8 cellular contexts compared by ENCODE assay signal in the genomic region with DNA sequence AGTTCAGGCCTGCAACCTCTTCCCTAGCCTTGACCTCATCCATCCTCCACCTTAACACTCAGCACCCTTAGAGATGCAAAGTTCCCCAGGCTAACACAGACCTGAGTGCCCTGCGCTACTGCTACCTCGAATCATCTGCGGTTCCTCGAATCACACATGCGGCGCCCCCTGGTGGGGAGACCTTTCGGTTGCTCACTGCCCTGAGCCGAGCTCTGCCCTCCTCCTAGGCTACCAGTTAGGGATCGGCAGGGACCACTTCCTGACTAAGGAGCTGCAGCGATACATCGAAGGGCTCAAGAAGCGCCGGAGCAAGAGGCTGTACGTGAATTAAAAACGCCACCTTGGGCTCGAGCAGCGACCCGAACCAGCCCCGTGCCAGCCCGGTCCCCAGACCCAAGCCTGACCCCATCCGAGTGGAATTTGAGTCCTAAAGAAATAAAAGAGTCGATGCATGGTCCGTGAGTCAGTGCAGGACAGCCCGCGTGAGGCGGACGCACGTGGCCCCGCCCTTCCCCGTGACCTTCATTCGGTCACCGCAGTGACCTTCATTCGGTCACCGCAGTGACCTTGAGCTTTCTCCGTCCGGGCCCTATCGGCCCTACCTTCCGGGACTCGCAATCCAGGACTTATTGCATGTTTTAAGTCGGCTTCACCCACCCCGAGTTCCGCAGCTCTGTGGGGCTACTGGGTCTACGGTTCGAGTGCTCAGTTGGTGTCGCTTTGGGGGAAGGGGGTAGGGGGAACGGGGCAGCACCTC. TPM values are rescaled to one million over a fixed set of nuclear protein-coding genes. Genes with fewer than 3 reads are reported as not detected.
A peak's percentile ranks its signal among the peaks of the same experiment; 100 is the strongest.
DNase-seq lines count a peak whose midpoint lies in the region; ATAC-seq and TF ChIP-seq lines count a peak whose summit lies in the region.

No MANE protein-coding gene starts in this region.

- H3K9me3 ChIP-seq in iPS-15b (ENCODE audit: control insufficient read depth, insufficient read depth, low read length) (no peaks in the 10 kb centered on the region), skeletal muscle satellite cell (replicated peaks; ENCODE audit: low read length) (no peaks in the 10 kb centered on the region)

- peaks cover 35% of the 10 kb centered on the region for H3K4me1 Mint-ChIP-seq in brain

- H3K4me3 ChIP-seq in iPS-15b (ENCODE audit: low read depth, low read length) (peak overlapping the region; percentile 91), skeletal muscle satellite cell (ENCODE audit: low read length) (peak overlapping the region; percentile 80)

- H3K27me3 Mint-ChIP-seq in brain = peaks cover 38% of the 10 kb centered on the region

- H3K27me3 ChIP-seq in iPS-15b (ENCODE audit: control insufficient read depth, insufficient read depth, low read length) (peaks cover 27% of the 10 kb centered on the region), skeletal muscle satellite cell (ENCODE audit: control insufficient read depth, insufficient read depth, low read length) (peaks cover 14% of the 10 kb centered on the region)

- peak; percentile 80 to 86 for TF ChIP-seq CTCF in brain (conservative IDR thresholded peaks at IDR 0.05)

- peak overlapping the region; percentile 93 to 98 (median 97) for H3K27ac Mint-ChIP-seq in brain

- peaks cover 0 to 3% (median 0%) of the 10 kb centered on the region in 5 experiments for H3K9me3 Mint-ChIP-seq in brain

- peak overlapping the region; percentile 89 to 96 (median 91) for H3K4me3 Mint-ChIP-seq in brain

- H3K36me3 Mint-ChIP-seq in brain = peaks cover 5% of the 10 kb centered on the region

- peak overlapping the region; percentile 97 for H3K4me2 ChIP-seq in skeletal muscle satellite cell (ENCODE audit: low read length)

- peak overlapping the region; percentile 97 for H3K9ac ChIP-seq in iPS-15b (ENCODE audit: low read depth, low read length)
- peak overlapping the region; percentile 67 for H3K9ac ChIP-seq in skeletal muscle satellite cell (ENCODE audit: low read depth, low read length)

- ATAC-seq in GM18517 (IDR thresholded peaks at IDR 0.05; ENCODE audit: unreplicated experiment) (peak; percentile 42), HG03060 (IDR thresholded peaks at IDR 0.05; ENCODE audit: low read depth, unreplicated experiment) (peak; percentile 25)

- H3K36me3 ChIP-seq in iPS-15b (ENCODE audit: control insufficient read depth, insufficient read depth, low read length) (no peaks in the 10 kb centered on the region), skeletal muscle satellite cell (ENCODE audit: insufficient read depth, low read length) (no peaks in the 10 kb centered on the region)

- H3K4me1 ChIP-seq in iPS-15b (ENCODE audit: control insufficient read depth, insufficient read depth, low read length) = peaks cover 5% of the 10 kb centered on the region
- peaks cover 28% of the 10 kb centered on the region for H3K4me1 ChIP-seq in skeletal muscle satellite cell (ENCODE audit: control insufficient read depth, insufficient read depth, low read length)

- DNase-seq in A172 (ENCODE audit: low spot score) (peak; percentile 91), NCI-H2107 treated with DMSO at 0.1 percent for 48 hours (lab: John Stamatoyannopoulos, UW; ENCODE audit: unreplicated experiment) (peak; percentile 86), UCSD-AML1 (lab: John Stamatoyannopoulos, UW; ENCODE audit: unreplicated experiment) (peak; percentile 93)

RNA-seq across cellular contexts. Expression of a gene that starts 0.8 kb away (rescaled TPM):
- total RNA-seq in A172 (2014; rRNA removed; shearing (Covaris generic)) = 30.4 and 46.6 TPM in 2 replicates
- 33.1 TPM for polyA plus RNA-seq in brain (ENCODE audit: insufficient read depth, low read depth, low replicate concordance)
- 35.5 and 38.0 TPM in 2 replicates for total RNA-seq in skeletal muscle satellite cell (2012; rRNA removed)

RNA-seq across cellular contexts. Expression of a gene that starts 4.3 kb away (rescaled TPM):
- total RNA-seq in A172 (2014; rRNA removed; shearing (Covaris generic)) = not detected in 2 replicates
- polyA plus RNA-seq in brain (ENCODE audit: insufficient read depth, low read depth, low replicate concordance) = not detected
- not detected in 2 replicates for total RNA-seq in skeletal muscle satellite cell (2012; rRNA removed)

RNA-seq across cellular contexts. Expression of a gene that starts 12.9 kb away (rescaled TPM):
- 454 and 683 TPM in 2 replicates for total RNA-seq in A172 (2014; rRNA removed; shearing (Covaris generic))
- 370 TPM for polyA plus RNA-seq in brain (ENCODE audit: insufficient read depth, low read depth, low replicate concordance)
- total RNA-seq in skeletal muscle satellite cell (2012; rRNA removed) = 182 and 236 TPM in 2 replicates

RNA-seq across cellular contexts. Expression of a gene that starts 13.4 kb away (rescaled TPM):
- 0.07 TPM in 1 of 2 replicates, not detected in the other for total RNA-seq in A172 (2014; rRNA removed; shearing (Covaris generic))
- 3.4 TPM for polyA plus RNA-seq in brain (ENCODE audit: insufficient read depth, low read depth, low replicate concordance)
- under 0.01 TPM in 1 of 2 replicates, not detected in the other for total RNA-seq in skeletal muscle satellite cell (2012; rRNA removed)

RNA-seq across cellular contexts. Expression of a gene that starts 13.4 kb away (rescaled TPM):
- total RNA-seq in A172 (2014; rRNA removed; shearing (Covaris generic)) = 300 and 344 TPM in 2 replicates
- 805 TPM for polyA plus RNA-seq in brain (ENCODE audit: insufficient read depth, low read depth, low replicate concordance)
- 128 and 144 TPM in 2 replicates for total RNA-seq in skeletal muscle satellite cell (2012; rRNA removed)

Comparison
In these comparisons a context has a peak if more than half of its experiments do, and no peak if none do; other contexts are left out.
1. Peak in every context shown above with its lines: DNase-seq, ATAC-seq and H3K4me3 ChIP-seq.